17 cellular contexts compared by ENCODE assay signal in the genomic region with DNA sequence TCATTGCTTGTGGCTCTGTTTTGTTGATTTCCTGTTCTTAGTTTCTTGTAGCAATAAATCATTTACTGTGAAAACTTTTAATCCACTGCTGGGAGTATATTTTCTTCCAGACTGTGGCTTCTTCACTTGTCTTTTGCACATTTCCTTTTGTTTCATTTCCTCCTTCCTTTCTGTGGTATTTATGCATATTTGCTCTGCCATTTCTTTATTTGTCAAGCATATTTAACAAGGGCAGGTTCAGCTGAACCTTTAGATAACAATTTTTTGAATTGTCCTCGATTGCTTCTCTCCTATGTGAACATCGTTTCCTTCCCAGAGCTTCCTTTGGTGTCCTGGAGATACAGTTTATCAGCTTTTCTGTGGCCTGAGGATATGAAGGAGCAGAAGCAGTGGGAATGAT. TPM values are rescaled to one million over a fixed set of nuclear protein-coding genes. Genes with fewer than 3 reads are reported as not detected.
"Had no signal": no experiment of that assay in that cellular context is flagged by ENCODE, and none has a peak within 500 bp of the region (broad histone marks: within the 10 kb centered on the region; RNA-seq: fewer than 3 reads in every experiment).

No MANE protein-coding gene starts in this region.

- ATAC-seq: activated CD4-positive, CD25-positive, alpha-beta regulatory T cell treated with anti-CD3 and anti-CD28 coated beads, Interleukin-2, amount 50 U/mL, for 24 hours; activated CD8-positive, alpha-beta T cell treated with anti-CD3 and anti-CD28 coated beads, Interleukin-2, amount 10 ng/mL, durations not matched to agents 7 days and 5 days; activated T-cell treated with anti-CD3 and anti-CD28 coated beads, Interleukin-2, amount 50 U/mL, for 4 hours; effector memory CD8-positive, alpha-beta T cell; left cardiac atrium had no signal

- H3K36me3 ChIP-seq: brain microvascular endothelial cell had no signal

- H3K4me3 ChIP-seq: lung had no signal

- DNase-seq: activated CD4-positive, alpha-beta T cell treated with anti-CD3 and anti-CD28 coated beads, Interleukin-2, amount 10 ng/mL, durations not matched to agents 7 days and 5 days; activated CD8-positive, alpha-beta T cell treated with anti-CD3 and anti-CD28 coated beads, Interleukin-2, amount 10 ng/mL, durations not matched to agents 7 days and 5 days; activated naive CD4-positive, alpha-beta T cell treated with anti-CD3 and anti-CD28 coated beads for 36 hours; activated T-cell treated with anti-CD3 and anti-CD28 coated beads, Interleukin-2, amount 50 U/mL, for 4 hours; brain microvascular endothelial cell; effector memory CD8-positive, alpha-beta T cell; left cardiac atrium; stimulated activated CD4-positive, alpha-beta T cell treated with anti-CD3 and anti-CD28 coated beads, Interleukin-12 subunit alpha, Interleukin-12 subunit beta, amount 100 ng/mL, for 4 hours; stimulated activated CD4-positive, alpha-beta T cell treated with anti-CD3 and anti-CD28 coated beads, Interleukin-1b, Interleukin-23, amount 100 ng/mL, for 48 hours; stimulated activated CD8-positive, alpha-beta memory T cell treated with anti-CD3 and anti-CD28 coated beads, Interleukin-4, amount 100 ng/mL, for 48 hours; stimulated activated naive CD4-positive, alpha-beta T cell; T-helper 1 cell; T-helper 9 cell had no signal

- H3K27ac ChIP-seq: brain microvascular endothelial cell had no signal

RNA-seq across cellular contexts. Expression of a gene that starts 3.6 kb away (rescaled TPM):
- total RNA-seq: activated CD4-positive, alpha-beta T cell treated with anti-CD3 and anti-CD28 coated beads, Interleukin-2, amount 10 ng/mL, durations not matched to agents 7 days and 5 days; activated CD8-positive, alpha-beta T cell treated with anti-CD3 and anti-CD28 coated beads, Interleukin-2, amount 10 ng/mL, durations not matched to agents 7 days and 5 days; activated naive CD4-positive, alpha-beta T cell treated with anti-CD3 and anti-CD28 coated beads for 36 hours; fibroblast of villous mesenchyme; omental fat pad had no signal
